In genomic region chr7:40571796-40572195, GRCh38 we compare ENCODE assay signal across 17 cellular contexts.
A peak's percentile ranks its signal among the peaks of the same experiment; 100 is the strongest.
DNase-seq lines count a peak whose midpoint lies in the region; ATAC-seq, FAIRE-seq and TF ChIP-seq lines count a peak whose summit lies in the region.
"Had no signal": no experiment of that assay in that cellular context is flagged by ENCODE, and none has a peak within 500 bp of the region (broad histone marks: within the 10 kb centered on the region; RNA-seq: fewer than 3 reads in every experiment).

No MANE protein-coding gene starts in this region.

- peak; percentile 51 for FAIRE-seq in keratinocyte (lab: Jason Lieb, UNC)
- FAIRE-seq: GM12892 had no signal

- no peaks in the 10 kb centered on the region for H4K20me1 ChIP-seq in keratinocyte (ENCODE audit: control insufficient read depth, extremely low read depth, insufficient read depth, low read length)

- dilution Hi-C loops in keratinocyte (cut with MboI; ENCODE audit: extremely low pct_ligation_motif_present, low sequenced_read_pairs), result no loop called here

- H3K9me1 ChIP-seq in keratinocyte (ENCODE audit: control insufficient read depth, extremely low read depth, insufficient read depth, low read length), result no peaks in the 10 kb centered on the region

- no peak overlapping the region for H3K27ac ChIP-seq in keratinocyte (ENCODE audit: control insufficient read depth, insufficient read depth, low read length)
- H3K27ac ChIP-seq: coronary artery, uterus had no signal

- in situ Hi-C loops in astrocyte of the spinal cord (cut with HindIII; ENCODE audit: low sequenced_read_pairs), result no loop called here

- no peaks in the 10 kb centered on the region for H3K79me2 ChIP-seq in keratinocyte (ENCODE audit: control insufficient read depth, insufficient read depth, low read length)

- ATAC-seq in HG02678 (IDR thresholded peaks at IDR 0.05; ENCODE audit: unreplicated experiment), result no peak
- ATAC-seq: activated naive CD4-positive, alpha-beta T cell treated with anti-CD3 and anti-CD28 coated beads, Interleukin-2, amount 50 U/mL, for 72 hours; mucosa of descending colon had no signal

- peaks cover 6% of the 10 kb centered on the region for H3K4me1 ChIP-seq in keratinocyte (ENCODE audit: control insufficient read depth, extremely low read depth, insufficient read depth, low read length)
- H3K4me1 ChIP-seq: uterus had no signal

- no peaks in the 10 kb centered on the region for H3K9me3 ChIP-seq in keratinocyte (ENCODE audit: control insufficient read depth, low read depth, low read length)
- H3K9me3 ChIP-seq: MG63, mucosa of descending colon had no signal

- no peak overlapping the region for H3K4me3 ChIP-seq in AG10803 (ENCODE audit: low read length)
- no peak overlapping the region for H3K4me3 ChIP-seq in astrocyte of the spinal cord (ENCODE audit: low read depth, low read length)
- H3K4me3 ChIP-seq in keratinocyte (ENCODE audit: control insufficient read depth in 2 of 3, extremely low read depth in 1 of 3, insufficient read depth in 2 of 3, low read depth in 1 of 3, low read length in 3 of 3), result no peak overlapping the region
- H3K4me3 ChIP-seq: coronary artery, MG63, mucosa of descending colon, uterus had no signal

- no peaks in the 10 kb centered on the region for H3K36me3 ChIP-seq in keratinocyte (ENCODE audit: control insufficient read depth in 2 of 2, extremely low read depth in 1 of 2, insufficient read depth in 2 of 2, low read length in 2 of 2)
- H3K36me3 ChIP-seq: MG63, uterus had no signal

- no peak for TF ChIP-seq CTCF in AG10803 (conservative IDR thresholded peaks at IDR 0.05; ENCODE audit: low read length)
- TF ChIP-seq CTCF in astrocyte of the spinal cord (IDR thresholded peaks at IDR 0.05; ENCODE audit: low read depth, low read length), result no peak
- TF ChIP-seq CTCF in keratinocyte (optimal IDR thresholded peaks at IDR 0.05 in 1 of 3, IDR thresholded peaks at IDR 0.05 in 1 of 3, conservative IDR thresholded peaks at IDR 0.05 in 1 of 3; ENCODE audit: extremely low read depth in 1 of 3, insufficient read depth in 2 of 3, low read length in 3 of 3), result no peak

- peak; percentile 99 for DNase-seq in AG10803 (ENCODE audit: low read depth)
- DNase-seq in HS-5 (ENCODE audit: low read depth), result peak; percentile 53
- DNase-seq in astrocyte of the spinal cord (ENCODE audit: low read depth, low spot score), result peak; percentile 66
- no peak for DNase-seq in keratinocyte (ENCODE audit: low read depth, low spot score)
- no peak for DNase-seq in NCI-H146 treated with DMSO at 0.1 percent for 48 hours (lab: John Stamatoyannopoulos, UW; ENCODE audit: unreplicated experiment)
- DNase-seq in stimulated activated CD4-positive, alpha-beta T cell treated with anti-CD3 and anti-CD28 coated beads, Interleukin-15, amount 100 ng/mL, for 24 hours, result no peak
- no peak for DNase-seq in activated CD4-positive, alpha-beta T cell treated with anti-CD3 and anti-CD28 coated beads, Interleukin-2, amount 50 U/mL, for 1 hour
- DNase-seq: activated B cell treated with CpG ODN at 0.5 μM for 24 hours; MG63; mucosa of descending colon; stimulated activated CD4-positive, alpha-beta T cell treated with anti-CD3 and anti-CD28 coated beads, Interleukin-4, amount 100 ng/mL, for 4 hours; stimulated activated naive CD4-positive, alpha-beta T cell treated with Interleukin-2 at 50 U/mL for 16 hours; uterus had no signal

- H3K27me3 ChIP-seq in keratinocyte (ENCODE audit: control insufficient read depth, extremely low read depth, insufficient read depth, low read length), result no peaks in the 10 kb centered on the region
- H3K27me3 ChIP-seq: MG63, uterus had no signal

- no peak overlapping the region for H2AFZ ChIP-seq in keratinocyte (ENCODE audit: control insufficient read depth, low read length)

- H3K9ac ChIP-seq in keratinocyte (ENCODE audit: control insufficient read depth, extremely low read depth, insufficient read depth, low read length), result no peak overlapping the region

- H3K4me2 ChIP-seq in keratinocyte (ENCODE audit: control insufficient read depth, extremely low read depth, insufficient read depth, low read depth, low read length), result no peak overlapping the region

Comparison
In these comparisons a context has a peak if more than half of its experiments do, and no peak if none do; other contexts are left out.
1. DNase-seq: peak in AG10803 (single experiment), HS-5 (single experiment) and astrocyte of the spinal cord (single experiment); none in keratinocyte (single experiment), NCI-H146 treated with DMSO at 0.1 percent for 48 hours (single experiment), stimulated activated CD4-positive, alpha-beta T cell treated with anti-CD3 and anti-CD28 coated beads, Interleukin-15, amount 100 ng/mL, for 24 hours (single experiment) and activated CD4-positive, alpha-beta T cell treated with anti-CD3 and anti-CD28 coated beads, Interleukin-2, amount 50 U/mL, for 1 hour (single experiment).